1 cellular context compared by ENCODE assay signal in genomic region chr3:16442730-16443129, GRCh38.
TF ChIP-seq lines count a peak whose summit lies in the region.

No MANE protein-coding gene starts in this region.

TF ChIP-seq in SK-N-SH, 30 proteins besides CTCF, POLR2A, EP300 and RAD21 (continued from another document):
- no peak for TF ChIP-seq REST (IDR thresholded peaks at IDR 0.05; ENCODE audit: low read depth, low read length)
- TF ChIP-seq CHD2 (IDR thresholded peaks at IDR 0.05; ENCODE audit: low read length, partially characterized antibody), result no peak
- no peak for TF ChIP-seq SMC3 (IDR thresholded peaks at IDR 0.05; ENCODE audit: low read depth, low read length)
- no peak for TF ChIP-seq MXI1 (IDR thresholded peaks at IDR 0.05; ENCODE audit: low read depth, low read length)
TF ChIP-seq in SK-N-SH: peak in this region for 0.
